ENCODE assay signal across 8 cellular contexts in genomic region chr18:23918395-23919032, GRCh38.
DNase-seq lines count a peak whose midpoint lies in the region; ATAC-seq lines count a peak whose summit lies in the region.

No MANE protein-coding gene starts in this region.

- no peaks in the 10 kb centered on the region for H3K27me3 ChIP-seq in mesenchymal stem cell (ENCODE audit: control insufficient read depth in 1 of 2, insufficient read depth in 1 of 2, low read length in 2 of 2)

- no peaks in the 10 kb centered on the region for H3K9me3 Mint-ChIP-seq in activated CD4-positive, alpha-beta memory T cell treated with anti-CD3 and anti-CD28 coated beads, Interleukin-2, amount 10 ng/mL, durations not matched to agents 7 days and 5 days

- no peak overlapping the region for H3K9ac ChIP-seq in mesenchymal stem cell (ENCODE audit: low read length)

- H3K18ac ChIP-seq in mesenchymal stem cell (ENCODE audit: low read depth in 1 of 2, low read length in 2 of 2) = no peak overlapping the region

- no peaks in the 10 kb centered on the region for H3K9me3 ChIP-seq in mesenchymal stem cell (ENCODE audit: control insufficient read depth, low read length)

- H3K27ac Mint-ChIP-seq in activated CD4-positive, alpha-beta memory T cell treated with anti-CD3 and anti-CD28 coated beads, Interleukin-2, amount 10 ng/mL, durations not matched to agents 7 days and 5 days = no peak overlapping the region

- H2BK120ac ChIP-seq in mesenchymal stem cell (ENCODE audit: low read depth, low read length) = no peak overlapping the region

- peak; percentile 48 for ATAC-seq in HG02981 (IDR thresholded peaks at IDR 0.05; ENCODE audit: unreplicated experiment)

- H3K4ac ChIP-seq in mesenchymal stem cell (ENCODE audit: low read depth in 1 of 2, low read length in 2 of 2) = no peak overlapping the region

- H3K79me1 ChIP-seq in mesenchymal stem cell (replicated peaks; ENCODE audit: low read length, poor library complexity, severe bottlenecking) = no peaks in the 10 kb centered on the region

- no peaks in the 10 kb centered on the region for H3K36me3 Mint-ChIP-seq in activated CD4-positive, alpha-beta memory T cell treated with anti-CD3 and anti-CD28 coated beads, Interleukin-2, amount 10 ng/mL, durations not matched to agents 7 days and 5 days (ENCODE audit: low read depth)

- no peak overlapping the region for H2BK12ac ChIP-seq in mesenchymal stem cell (ENCODE audit: low read length in 2 of 2)

- WGBS in mesenchymal stem cell = 41% methylated on average over 9 of the region's 10 CpGs

- no peak overlapping the region for H2BK5ac ChIP-seq in mesenchymal stem cell (ENCODE audit: low read depth, low read length, poor library complexity, severe bottlenecking)

- H3K4me1 ChIP-seq in mesenchymal stem cell (ENCODE audit: control insufficient read depth, insufficient read depth, low read depth, low read length) = peaks cover 3% of the 10 kb centered on the region

- no peak overlapping the region for H2AK5ac ChIP-seq in mesenchymal stem cell (ENCODE audit: low read length, severe bottlenecking)

- no peak overlapping the region for H3K4me2 ChIP-seq in mesenchymal stem cell (ENCODE audit: low read length, poor library complexity, severe bottlenecking)

- DNase-seq in DMS153 (lab: John Stamatoyannopoulos, UW) (peak; percentile 63), NCI-H69 (lab: John Stamatoyannopoulos, UW) (peak; percentile 92), mesenchymal stem cell (peak; percentile 64), cerebellar nuclear complex (lab: John Stamatoyannopoulos, UW) (no peak)
- DNase-seq in activated CD4-positive, alpha-beta memory T cell treated with anti-CD3 and anti-CD28 coated beads, Interleukin-2, amount 10 ng/mL, durations not matched to agents 7 days and 5 days = peak; percentile 81
- DNase-seq in effector CD8-positive, alpha-beta T cell (lab: John Stamatoyannopoulos, UW) = peak; percentile 69
- DNase-seq in stimulated activated CD8-positive, alpha-beta memory T cell treated with anti-CD3 and anti-CD28 coated beads, Interleukin-2, amount 100 ng/mL, for 48 hours (ENCODE audit: low read depth in 2 of 2) = peak; percentile 63 to 76

- no peak overlapping the region for H2AFZ ChIP-seq in mesenchymal stem cell (ENCODE audit: low read depth, low read length)

- CTCF ChIA-PET in activated CD4-positive, alpha-beta memory T cell treated with anti-CD3 and anti-CD28 coated beads, Interleukin-2, amount 10 ng/mL, durations not matched to agents 7 days and 5 days (lab: Charles Lee) = interaction anchor here (0.6 to 3.7 kb wide), 48 partner anchors 8 to 356 kb away, joined by 3 to 31 read pairs (median 5); no protein-coding TSS in a partner anchor

- no peak overlapping the region for H3K4me3 Mint-ChIP-seq in activated CD4-positive, alpha-beta memory T cell treated with anti-CD3 and anti-CD28 coated beads, Interleukin-2, amount 10 ng/mL, durations not matched to agents 7 days and 5 days

- H3K27me3 Mint-ChIP-seq in activated CD4-positive, alpha-beta memory T cell treated with anti-CD3 and anti-CD28 coated beads, Interleukin-2, amount 10 ng/mL, durations not matched to agents 7 days and 5 days = peaks cover 17% of the 10 kb centered on the region

- peaks cover 0 to 46% of the 10 kb centered on the region in 2 experiments for H3K36me3 ChIP-seq in mesenchymal stem cell (ENCODE audit: control insufficient read depth in 1 of 2, insufficient read depth in 2 of 2, low read depth in 1 of 2, low read length in 2 of 2)

- no peak overlapping the region for H3K27ac ChIP-seq in mesenchymal stem cell (ENCODE audit: low read length, poor library complexity, severe bottlenecking)

- H3K14ac ChIP-seq in mesenchymal stem cell (ENCODE audit: low read length in 2 of 2) = no peak overlapping the region

- peaks cover 27% of the 10 kb centered on the region for H3K4me1 Mint-ChIP-seq in activated CD4-positive, alpha-beta memory T cell treated with anti-CD3 and anti-CD28 coated beads, Interleukin-2, amount 10 ng/mL, durations not matched to agents 7 days and 5 days

- POLR2A ChIA-PET in activated CD4-positive, alpha-beta memory T cell treated with anti-CD3 and anti-CD28 coated beads, Interleukin-2, amount 10 ng/mL, durations not matched to agents 7 days and 5 days (lab: Charles Lee) = interaction anchor here (1.2 to 2.2 kb wide), 3 partner anchors 10 to 97 kb away, joined by 5 to 10 read pairs (median 7); partner anchors contain the start of gene TTC39C

- H3K23ac ChIP-seq in mesenchymal stem cell (ENCODE audit: low read length in 2 of 2) = no peak overlapping the region

- no peak overlapping the region for H4K8ac ChIP-seq in mesenchymal stem cell (ENCODE audit: low read length)

- H4K91ac ChIP-seq in mesenchymal stem cell (ENCODE audit: low read length) = no peak overlapping the region

- no peak overlapping the region for H3K4me3 ChIP-seq in mesenchymal stem cell (ENCODE audit: insufficient read depth in 1 of 2, low read depth in 1 of 2, low read length in 2 of 2)

- H2BK15ac ChIP-seq in mesenchymal stem cell (ENCODE audit: low read depth, poor library complexity, severe bottlenecking) = no peak overlapping the region

Comparison
In these comparisons a context has a peak if more than half of its experiments do, and no peak if none do; other contexts are left out.
1. DNase-seq: peak in DMS153 (single experiment), NCI-H69 (single experiment), activated CD4-positive, alpha-beta memory T cell treated with anti-CD3 and anti-CD28 coated beads, Interleukin-2, amount 10 ng/mL, durations not matched to agents 7 days and 5 days (single experiment), effector CD8-positive, alpha-beta T cell (single experiment), mesenchymal stem cell (single experiment) and stimulated activated CD8-positive, alpha-beta memory T cell treated with anti-CD3 and anti-CD28 coated beads, Interleukin-2, amount 100 ng/mL, for 48 hours (2 of 2); none in cerebellar nuclear complex (0 of 2).